In genomic region chr11:12232819-12233601, GRCh38 we compare ENCODE assay signal across 11 cellular contexts.
DNase-seq lines count a peak whose midpoint lies in the region; ATAC-seq and TF ChIP-seq lines count a peak whose summit lies in the region.
"Had no signal": no experiment of that assay in that cellular context is flagged by ENCODE, and none has a peak within 500 bp of the region (broad histone marks: within the 10 kb centered on the region; RNA-seq: fewer than 3 reads in every experiment).

No MANE protein-coding gene starts in this region.

- POLR2A ChIA-PET in AG04450 (lab: Yijun Ruan, JAX) (interaction anchor here (0.8 to 1.5 kb wide), 2 partner anchors 8 to 49 kb away, joined by 3 to 4 read pairs; no protein-coding TSS in a partner anchor), T-cell (lab: Charles Lee) (interaction anchor here (0.6 to 0.9 kb wide), 2 partner anchors 8 to 427 kb away, joined by 3 to 4 read pairs; no protein-coding TSS in a partner anchor)

- peaks cover 15 to 24% (median 17%) of the 10 kb centered on the region in 3 donors for H3K4me1 Mint-ChIP-seq in T-cell

- peak overlapping the region; percentile 90 for H3K27ac ChIP-seq in AG04450 (ENCODE audit: low read depth, low read length)

- H3K4me3 Mint-ChIP-seq in T-cell: no peak overlapping the region
- H3K4me3 Mint-ChIP-seq: dendritic cell treated with granulocyte-macrophage colony-stimulating factor and Interleukin-4, amounts not matched to agents 40 ng/mL and 50 ng/mL, for 4 days had no signal

- no peak overlapping the region for H3K4me3 ChIP-seq in AG04450 (ENCODE audit: low read depth, low read length)
- H3K4me3 ChIP-seq in choroid plexus epithelial cell (ENCODE audit: low read depth, low read length): no peak overlapping the region

- H3K27me3 Mint-ChIP-seq in T-cell: no peaks in the 10 kb centered on the region
- H3K27me3 Mint-ChIP-seq: dendritic cell treated with granulocyte-macrophage colony-stimulating factor and Interleukin-4, amounts not matched to agents 40 ng/mL and 50 ng/mL, for 4 days had no signal

- no peaks in the 10 kb centered on the region for H3K9me3 ChIP-seq in AG04450 (ENCODE audit: control insufficient read depth, insufficient read depth, low read length)

- CTCF ChIA-PET in AG04450 (lab: Charles Lee) (interaction anchor here (0.8 to 3.2 kb wide), 6 partner anchors 25 to 189 kb away, joined by 3 to 13 read pairs (median 6); no protein-coding TSS in a partner anchor), T-cell (lab: Charles Lee) (interaction anchor here (0.7 to 1.7 kb wide), 5 partner anchors 8 to 186 kb away, joined by 3 to 9 read pairs (median 3); no protein-coding TSS in a partner anchor)

- peaks cover 39% of the 10 kb centered on the region for H3K36me3 Mint-ChIP-seq in T-cell

- TF ChIP-seq CTCF in AG04450 (IDR thresholded peaks at IDR 0.05; ENCODE audit: low read depth, low read length) (no peak), choroid plexus epithelial cell (conservative IDR thresholded peaks at IDR 0.05; ENCODE audit: low read depth, low read length) (no peak)

- peak overlapping the region in 1 of 2 donors; percentile 30 for H3K27ac Mint-ChIP-seq in T-cell
- H3K27ac Mint-ChIP-seq: dendritic cell treated with granulocyte-macrophage colony-stimulating factor and Interleukin-4, amounts not matched to agents 40 ng/mL and 50 ng/mL, for 4 days had no signal

- no peaks in the 10 kb centered on the region for H3K27me3 ChIP-seq in AG04450 (ENCODE audit: control insufficient read depth, insufficient read depth, low read length)

- peak; percentile 63 for DNase-seq in AG04450 (ENCODE audit: low read depth, low spot score)
- peak; percentile 88 for DNase-seq in M059J (ENCODE audit: low read depth)
- peak; percentile 80 for DNase-seq in choroid plexus epithelial cell (ENCODE audit: low read depth)
- peak; percentile 47 for DNase-seq in myocyte (ENCODE audit: low read depth)
- no peak for DNase-seq in stimulated activated naive CD4-positive, alpha-beta T cell (lab: John Stamatoyannopoulos, UW)
- DNase-seq in T-cell: no peak
- DNase-seq: activated CD4-positive, alpha-beta T cell treated with anti-CD3 and anti-CD28 coated beads, Interleukin-2, amount 50 U/mL, for 48 hours; Kasumi-1 had no signal

- H3K9me3 Mint-ChIP-seq in T-cell: no peaks in the 10 kb centered on the region
- H3K9me3 Mint-ChIP-seq: dendritic cell treated with granulocyte-macrophage colony-stimulating factor and Interleukin-4, amounts not matched to agents 40 ng/mL and 50 ng/mL, for 4 days had no signal

- ATAC-seq in GM18517 (IDR thresholded peaks at IDR 0.05; ENCODE audit: unreplicated experiment) (no peak), T-cell (replicated peaks in 1 of 4) (no peak), HG02970 (IDR thresholded peaks at IDR 0.05; ENCODE audit: low FRiP score, unreplicated experiment) (no peak)

Comparison
In these comparisons a context has a peak if more than half of its experiments do, and no peak if none do; other contexts are left out.
1. DNase-seq: peak in AG04450 (single experiment), M059J (single experiment), choroid plexus epithelial cell (single experiment) and myocyte (single experiment); none in stimulated activated naive CD4-positive, alpha-beta T cell (0 of 6) and T-cell (0 of 34).